In the genomic region with DNA sequence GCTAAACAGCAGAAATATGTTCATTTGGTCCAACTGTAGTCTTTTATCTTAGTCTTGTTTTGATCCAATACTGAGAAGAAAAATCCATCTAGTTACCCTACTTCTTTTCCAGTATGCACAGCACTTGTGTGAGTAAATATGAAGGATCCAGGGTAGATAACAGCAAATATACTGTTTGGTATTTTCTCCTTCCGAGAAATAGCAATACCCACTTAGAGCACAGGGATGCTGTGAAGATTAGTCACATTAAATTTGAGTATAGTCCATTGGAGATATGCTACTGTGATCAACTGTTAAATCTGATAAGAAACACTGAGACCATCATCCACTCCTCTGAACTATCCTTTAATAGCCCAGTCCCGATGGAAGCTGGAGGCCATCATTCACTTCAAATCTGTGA, we compare ENCODE assay signal across 17 cellular contexts.
DNase-seq lines count a peak whose midpoint lies in the region; ATAC-seq, FAIRE-seq and TF ChIP-seq lines count a peak whose summit lies in the region.
"Had no signal": no experiment of that assay in that cellular context is flagged by ENCODE, and none has a peak within 500 bp of the region (broad histone marks: within the 10 kb centered on the region; RNA-seq: fewer than 3 reads in every experiment).

No MANE protein-coding gene starts in this region.

- DNase-seq in A549 (ENCODE audit: low read depth in 1 of 2, low spot score in 1 of 2) = no peak
- no peak for DNase-seq in HFFc6
- no peak for DNase-seq in mesothelial cell of epicardium (ENCODE audit: low spot score in 2 of 2, unreplicated experiment in 2 of 2)
- DNase-seq in activated naive CD8-positive, alpha-beta T cell treated with anti-CD3 and anti-CD28 coated beads for 36 hours = no peak
- DNase-seq in endothelial cell (ENCODE audit: low spot score) = no peak
- DNase-seq in WTC11 (ENCODE audit: low spot score) = no peak
- DNase-seq: AML-193; Calu3; CD4-positive, CD25-positive, alpha-beta regulatory T cell; DMS 273 treated with DMSO at 0.1 percent for 48 hours; DMS79; GM23248 had no signal

- ATAC-seq in A549 (peak; percentile 50 to 62; a peak in 4 of 6 replicates), WTC11 (no peak)
- ATAC-seq: GM12878 had no signal

- CTCF ChIA-PET in A549 (lab: Yijun Ruan, JAX) (no interaction called here), WTC11 (lab: Charles Lee) (no interaction called here)

- POLR2A ChIA-PET in A549 (lab: Yijun Ruan, JAX) = no interaction called here
- POLR2A ChIA-PET in WTC11 (lab: Charles Lee) = no interaction called here

- 50% methylated on average over 2 of the region's 2 CpGs for WGBS in A549 (ENCODE audit: missing lambda C conversion rate)

- no peak for TF ChIP-seq RAD21 in A549 (conservative IDR thresholded peaks at IDR 0.05 in 1 of 2, IDR thresholded peaks at IDR 0.05 in 1 of 2)

- TF ChIP-seq EP300 in A549 (IDR thresholded peaks at IDR 0.05) = no peak

- TF ChIP-seq POLR2A in A549 (IDR thresholded peaks at IDR 0.05; ENCODE audit: low read length) = no peak

- peaks cover 41% of the 10 kb centered on the region for H3K4me1 Mint-ChIP-seq in HFFc6 (ENCODE audit: low read depth)
- peaks cover 12% of the 10 kb centered on the region for H3K4me1 Mint-ChIP-seq in mesothelial cell of epicardium
- no peaks in the 10 kb centered on the region for H3K4me1 Mint-ChIP-seq in activated naive CD8-positive, alpha-beta T cell treated with anti-CD3 and anti-CD28 coated beads for 36 hours
- H3K4me1 Mint-ChIP-seq in endothelial cell (ENCODE audit: unreplicated experiment) = peaks cover 5% of the 10 kb centered on the region
- H3K4me1 Mint-ChIP-seq in WTC11 = no peaks in the 10 kb centered on the region
- H3K4me1 Mint-ChIP-seq: CD4-positive, CD25-positive, alpha-beta regulatory T cell had no signal

- H3K9me3 ChIP-seq in A549 = peaks cover 10% of the 10 kb centered on the region; the same call in 1 of the 3 replicates

- H3K27ac Mint-ChIP-seq in HFFc6 (peak overlapping the region; percentile 23; the same call in 1 of the 2 replicates), mesothelial cell of epicardium (peak overlapping the region; percentile 37), endothelial cell (ENCODE audit: unreplicated experiment) (no peak overlapping the region), WTC11 (no peak overlapping the region)
- no peak overlapping the region for H3K27ac Mint-ChIP-seq in activated naive CD8-positive, alpha-beta T cell treated with anti-CD3 and anti-CD28 coated beads for 36 hours
- H3K27ac Mint-ChIP-seq: CD4-positive, CD25-positive, alpha-beta regulatory T cell had no signal

- H3K9me3 Mint-ChIP-seq in HFFc6 (peaks cover 21% of the 10 kb centered on the region), mesothelial cell of epicardium (peaks cover 20% of the 10 kb centered on the region), endothelial cell (ENCODE audit: unreplicated experiment) (no peaks in the 10 kb centered on the region), WTC11 (peaks cover 23% of the 10 kb centered on the region)
- peaks cover 12% of the 10 kb centered on the region for H3K9me3 Mint-ChIP-seq in activated naive CD8-positive, alpha-beta T cell treated with anti-CD3 and anti-CD28 coated beads for 36 hours

- no peak for TF ChIP-seq CTCF in A549 (IDR thresholded peaks at IDR 0.05)
- TF ChIP-seq CTCF in HFFc6 (IDR thresholded peaks at IDR 0.05) = no peak
- no peak for TF ChIP-seq CTCF in VCaP (conservative IDR thresholded peaks at IDR 0.05)
- TF ChIP-seq CTCF in mesothelial cell of epicardium (IDR thresholded peaks at IDR 0.05; ENCODE audit: unreplicated experiment) = no peak
- TF ChIP-seq CTCF in endothelial cell (IDR thresholded peaks at IDR 0.05; ENCODE audit: unreplicated experiment) = no peak
- no peak for TF ChIP-seq CTCF in WTC11 (IDR thresholded peaks at IDR 0.05)

- peaks cover 46% of the 10 kb centered on the region for H3K4me1 ChIP-seq in A549

- H3K4me3 ChIP-seq in A549 = peak overlapping the region; percentile 8; the same call in 1 of the 3 replicates
- H3K4me3 ChIP-seq: BLaER1 treated with 17β-estradiol and CSF1 and Interleukin-3, amounts not matched to agents 10 nM and 100 nM; GM12878; GM23248 had no signal

- H3K36me3 Mint-ChIP-seq in HFFc6 (ENCODE audit: low read depth) (peaks cover 29% of the 10 kb centered on the region), mesothelial cell of epicardium (peaks cover 14% of the 10 kb centered on the region), endothelial cell (ENCODE audit: low read depth, unreplicated experiment) (no peaks in the 10 kb centered on the region), WTC11 (peaks cover 21% of the 10 kb centered on the region)
- peaks cover 4% of the 10 kb centered on the region for H3K36me3 Mint-ChIP-seq in activated naive CD8-positive, alpha-beta T cell treated with anti-CD3 and anti-CD28 coated beads for 36 hours
- H3K36me3 Mint-ChIP-seq: CD4-positive, CD25-positive, alpha-beta regulatory T cell had no signal

- peak overlapping the region; percentile 82 for H3K4me2 ChIP-seq in A549

- FAIRE-seq in A549 (lab: Jason Lieb, UNC) = no peak
- FAIRE-seq: GM12878, GM18507, H54 had no signal

- H3K4me3 Mint-ChIP-seq in HFFc6 (no peak overlapping the region), mesothelial cell of epicardium (no peak overlapping the region), endothelial cell (ENCODE audit: unreplicated experiment) (no peak overlapping the region), WTC11 (no peak overlapping the region)
- H3K4me3 Mint-ChIP-seq in activated naive CD8-positive, alpha-beta T cell treated with anti-CD3 and anti-CD28 coated beads for 36 hours = no peak overlapping the region
- H3K4me3 Mint-ChIP-seq: CD4-positive, CD25-positive, alpha-beta regulatory T cell had no signal

- H3K27me3 Mint-ChIP-seq in HFFc6 (ENCODE audit: insufficient read depth) (no peaks in the 10 kb centered on the region), mesothelial cell of epicardium (ENCODE audit: low read depth) (no peaks in the 10 kb centered on the region), endothelial cell (ENCODE audit: unreplicated experiment) (peaks cover 4% of the 10 kb centered on the region), WTC11 (ENCODE audit: low read depth) (peaks cover 2% of the 10 kb centered on the region; the same call in 1 of the 2 replicates)
- H3K27me3 Mint-ChIP-seq in activated naive CD8-positive, alpha-beta T cell treated with anti-CD3 and anti-CD28 coated beads for 36 hours = peaks cover 4% of the 10 kb centered on the region

- H3K27ac ChIP-seq in A549 (peak overlapping the region; percentile 75 to 90), VCaP (peak overlapping the region; percentile 60)

TF ChIP-seq in A549, 52 proteins besides CTCF, POLR2A, EP300 and RAD21:
- TF ChIP-seq HDAC2 (IDR thresholded peaks at IDR 0.05) (no peak), ZFP36 (IDR thresholded peaks at IDR 0.05; ENCODE audit: borderline replicate concordance, partially characterized antibody) (no peak), SREBF2 (IDR thresholded peaks at IDR 0.05) (no peak), KDM1A (IDR thresholded peaks at IDR 0.05; ENCODE audit: low read depth) (no peak), PHF8 (IDR thresholded peaks at IDR 0.05; ENCODE audit: borderline replicate concordance, low read depth) (no peak), HOXB13 (CRISPR knock-in tag; IDR thresholded peaks at IDR 0.05; ENCODE audit: low read depth) (no peak)
- TF ChIP-seq, protein P1, sequence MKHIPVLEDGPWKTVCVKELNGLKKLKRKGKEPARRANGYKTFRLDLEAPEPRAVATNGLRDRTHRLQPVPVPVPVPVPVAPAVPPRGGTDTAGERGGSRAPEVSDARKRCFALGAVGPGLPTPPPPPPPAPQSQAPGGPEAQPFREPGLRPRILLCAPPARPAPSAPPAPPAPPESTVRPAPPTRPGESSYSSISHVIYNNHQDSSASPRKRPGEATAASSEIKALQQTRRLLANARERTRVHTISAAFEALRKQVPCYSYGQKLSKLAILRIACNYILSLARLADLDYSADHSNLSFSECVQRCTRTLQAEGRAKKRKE (CRISPR knock-in tag; IDR thresholded peaks at IDR 0.05; ENCODE audit: low read depth) = no peak
- TF ChIP-seq, protein P2, sequence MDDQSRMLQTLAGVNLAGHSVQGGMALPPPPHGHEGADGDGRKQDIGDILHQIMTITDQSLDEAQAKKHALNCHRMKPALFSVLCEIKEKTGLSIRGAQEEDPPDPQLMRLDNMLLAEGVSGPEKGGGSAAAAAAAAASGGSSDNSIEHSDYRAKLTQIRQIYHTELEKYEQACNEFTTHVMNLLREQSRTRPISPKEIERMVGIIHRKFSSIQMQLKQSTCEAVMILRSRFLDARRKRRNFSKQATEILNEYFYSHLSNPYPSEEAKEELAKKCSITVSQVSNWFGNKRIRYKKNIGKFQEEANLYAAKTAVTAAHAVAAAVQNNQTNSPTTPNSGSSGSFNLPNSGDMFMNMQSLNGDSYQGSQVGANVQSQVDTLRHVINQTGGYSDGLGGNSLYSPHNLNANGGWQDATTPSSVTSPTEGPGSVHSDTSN (IDR thresholded peaks at IDR 0.05) = no peak
TF ChIP-seq in A549: peak in this region for 0.

TF ChIP-seq in WTC11, 78 proteins besides CTCF, POLR2A, EP300 and RAD21:
- TF ChIP-seq, protein P3, sequence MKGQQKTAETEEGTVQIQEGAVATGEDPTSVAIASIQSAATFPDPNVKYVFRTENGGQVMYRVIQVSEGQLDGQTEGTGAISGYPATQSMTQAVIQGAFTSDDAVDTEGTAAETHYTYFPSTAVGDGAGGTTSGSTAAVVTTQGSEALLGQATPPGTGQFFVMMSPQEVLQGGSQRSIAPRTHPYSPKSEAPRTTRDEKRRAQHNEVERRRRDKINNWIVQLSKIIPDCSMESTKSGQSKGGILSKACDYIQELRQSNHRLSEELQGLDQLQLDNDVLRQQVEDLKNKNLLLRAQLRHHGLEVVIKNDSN (CRISPR knock-in tag; IDR thresholded peaks at IDR 0.05) = no peak
- TF ChIP-seq TCF7 (CRISPR knock-in tag; IDR thresholded peaks at IDR 0.05; ENCODE audit: low read depth) (no peak), NR3C1 (CRISPR knock-in tag; conservative IDR thresholded peaks at IDR 0.05; ENCODE audit: low read depth) (no peak), NFE2L1 (CRISPR knock-in tag; IDR thresholded peaks at IDR 0.05) (no peak), MYBL2 (CRISPR knock-in tag; IDR thresholded peaks at IDR 0.05) (no peak)
- TF ChIP-seq, protein P4, sequence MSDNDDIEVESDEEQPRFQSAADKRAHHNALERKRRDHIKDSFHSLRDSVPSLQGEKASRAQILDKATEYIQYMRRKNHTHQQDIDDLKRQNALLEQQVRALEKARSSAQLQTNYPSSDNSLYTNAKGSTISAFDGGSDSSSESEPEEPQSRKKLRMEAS (CRISPR knock-in tag; IDR thresholded peaks at IDR 0.05) = no peak
- TF ChIP-seq, protein P5, sequence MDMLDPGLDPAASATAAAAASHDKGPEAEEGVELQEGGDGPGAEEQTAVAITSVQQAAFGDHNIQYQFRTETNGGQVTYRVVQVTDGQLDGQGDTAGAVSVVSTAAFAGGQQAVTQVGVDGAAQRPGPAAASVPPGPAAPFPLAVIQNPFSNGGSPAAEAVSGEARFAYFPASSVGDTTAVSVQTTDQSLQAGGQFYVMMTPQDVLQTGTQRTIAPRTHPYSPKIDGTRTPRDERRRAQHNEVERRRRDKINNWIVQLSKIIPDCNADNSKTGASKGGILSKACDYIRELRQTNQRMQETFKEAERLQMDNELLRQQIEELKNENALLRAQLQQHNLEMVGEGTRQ (CRISPR knock-in tag; IDR thresholded peaks at IDR 0.05) = no peak

Comparison
In these comparisons a context has a peak if more than half of its experiments do, and no peak if none do; other contexts are left out.
1. H3K27ac Mint-ChIP-seq: peak in HFFc6 (single experiment) and mesothelial cell of epicardium (single experiment); none in activated naive CD8-positive, alpha-beta T cell treated with anti-CD3 and anti-CD28 coated beads for 36 hours (single experiment), endothelial cell (single experiment) and WTC11 (single experiment).